9 cellular contexts compared by ENCODE assay signal in the genomic region with DNA sequence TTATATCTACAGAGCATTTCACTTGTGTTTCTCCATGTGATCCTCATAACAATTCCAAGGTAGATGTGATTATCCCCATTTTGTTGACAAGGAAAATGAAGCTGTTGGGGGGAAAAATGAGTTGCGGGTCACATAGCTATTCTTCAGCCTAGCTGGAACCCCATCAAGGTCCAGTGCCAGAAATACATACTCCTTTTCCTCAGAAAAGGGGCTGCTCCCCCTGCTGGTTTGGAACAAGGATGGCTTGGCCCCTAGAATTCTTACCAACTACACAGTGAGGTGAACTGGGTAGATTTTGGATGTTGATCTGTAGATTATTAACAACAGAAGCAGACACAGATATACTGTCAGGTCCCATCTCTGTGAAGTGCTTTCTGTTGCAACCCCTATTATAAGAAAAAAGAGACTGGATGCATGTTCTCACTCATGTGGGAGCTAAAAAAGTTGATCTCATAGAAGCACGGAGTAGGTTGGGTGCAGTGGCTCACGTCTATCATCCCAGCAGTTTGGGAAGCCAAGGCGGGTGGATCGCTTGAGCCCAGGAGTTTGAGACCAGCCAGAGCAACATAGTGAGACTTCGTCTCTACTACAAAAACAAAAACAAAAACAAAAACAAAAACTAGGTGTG. TPM values are rescaled to one million over a fixed set of nuclear protein-coding genes. Genes with fewer than 3 reads are reported as not detected.
DNase-seq lines count a peak whose midpoint lies in the region; ATAC-seq, FAIRE-seq and TF ChIP-seq lines count a peak whose summit lies in the region.
"Had no signal": no experiment of that assay in that cellular context is flagged by ENCODE, and none has a peak within 500 bp of the region (broad histone marks: within the 10 kb centered on the region; RNA-seq: fewer than 3 reads in every experiment).

No MANE protein-coding gene starts in this region.

- FAIRE-seq in islet of Langerhans (lab: Jason Lieb, UNC) = peak; percentile 45

- in situ Hi-C loops in astrocyte of the cerebellum (cut with HindIII; ENCODE audit: low sequenced_read_pairs) = loop anchor here (10.0 kb wide), 1 partner anchor 55 kb away; a partner anchor contains a TSS

- DNase-seq in DMS153 treated with DMSO at 0.1 percent for 48 hours (lab: John Stamatoyannopoulos, UW; ENCODE audit: unreplicated experiment) (peak; percentile 33), DMS153 (lab: John Stamatoyannopoulos, UW) (no peak), HK-2 (ENCODE audit: unreplicated experiment) (peak; percentile 30), RPMI7951 (ENCODE audit: low read depth) (peak; percentile 50), astrocyte of the cerebellum (ENCODE audit: low read depth) (peak; percentile 43), stromal cell of bone marrow (ENCODE audit: low read depth) (peak; percentile 67)

- ATAC-seq in GM19395 (IDR thresholded peaks at IDR 0.05; ENCODE audit: unreplicated experiment) = no peak

- H3K4me3 ChIP-seq in astrocyte of the cerebellum (ENCODE audit: low read depth, low read length) = no peak overlapping the region
- H3K4me3 ChIP-seq: BLaER1 treated with 17β-estradiol and CSF1 and Interleukin-3, amounts not matched to agents 10 nM and 100 nM had no signal

- TF ChIP-seq CTCF in astrocyte of the cerebellum (IDR thresholded peaks at IDR 0.05; ENCODE audit: low read depth, low read length, missing control alignments) = peak; percentile 83

RNA-seq across cellular contexts. Expression of a gene that starts 8.9 kb away (rescaled TPM):
- 0.78 and 1.8 TPM in 2 replicates for total RNA-seq in RPMI7951 (2014; rRNA removed; shearing (Covaris generic))

RNA-seq across cellular contexts. Expression of a gene that starts 11.9 kb away (rescaled TPM):
- 1,489 and 2,299 TPM in 2 replicates for total RNA-seq in RPMI7951 (2014; rRNA removed; shearing (Covaris generic))

RNA-seq across cellular contexts. Expression of a gene that starts 32.7 kb away (rescaled TPM):
- 10.7 and 13.6 TPM in 2 replicates for total RNA-seq in RPMI7951 (2014; rRNA removed; shearing (Covaris generic))

RNA-seq across cellular contexts. Expression of a gene that starts 50.2 kb away (rescaled TPM):
- total RNA-seq in RPMI7951 (2014; rRNA removed; shearing (Covaris generic)) = 3.0 and 5.4 TPM in 2 replicates

RNA-seq across cellular contexts. Expression of a gene that starts 55.9 kb away (rescaled TPM):
- total RNA-seq in RPMI7951 (2014; rRNA removed; shearing (Covaris generic)) = 39.2 and 45.1 TPM in 2 replicates
